17 cellular contexts compared by ENCODE assay signal in genomic region chr10:22657566-22658190, GRCh38. TPM values are rescaled to one million over a fixed set of nuclear protein-coding genes. Genes with fewer than 3 reads are reported as not detected.
DNase-seq lines count a peak whose midpoint lies in the region; ATAC-seq, FAIRE-seq and TF ChIP-seq lines count a peak whose summit lies in the region.
"Had no signal": no experiment of that assay in that cellular context is flagged by ENCODE, and none has a peak within 500 bp of the region (broad histone marks: within the 10 kb centered on the region; RNA-seq: fewer than 3 reads in every experiment).

No MANE protein-coding gene starts in this region.

- H3K36me3 Mint-ChIP-seq in CD4-positive, CD25-positive, alpha-beta regulatory T cell: peaks cover 11% of the 10 kb centered on the region
- H3K36me3 Mint-ChIP-seq in naive thymus-derived CD8-positive, alpha-beta T cell: peaks cover 0 to 6% (median 1%) of the 10 kb centered on the region in 3 donors

- H3K27me3 ChIP-seq in CD4-positive, CD25-positive, alpha-beta regulatory T cell (ENCODE audit: control insufficient read depth, insufficient read depth, low read length): no peaks in the 10 kb centered on the region
- H3K27me3 ChIP-seq: stomach had no signal

- peak overlapping the region; percentile 89 to 95 (median 92) for H3K27ac Mint-ChIP-seq in CD4-positive, CD25-positive, alpha-beta regulatory T cell
- peak overlapping the region; percentile 85 to 98 (median 96) for H3K27ac Mint-ChIP-seq in naive thymus-derived CD8-positive, alpha-beta T cell

- H3K4me1 ChIP-seq in CD4-positive, CD25-positive, alpha-beta regulatory T cell (ENCODE audit: control insufficient read depth, insufficient read depth, low read length, poor library complexity, severe bottlenecking): peaks cover 98% of the 10 kb centered on the region

- peaks cover 0 to 2% (median 0%) of the 10 kb centered on the region in 7 donors for H3K9me3 Mint-ChIP-seq in CD4-positive, CD25-positive, alpha-beta regulatory T cell
- H3K9me3 Mint-ChIP-seq in naive thymus-derived CD8-positive, alpha-beta T cell: peaks cover 0 to 1% (median 0%) of the 10 kb centered on the region in 9 donors

- peak overlapping the region; percentile 63 for H3K4me3 ChIP-seq in CD4-positive, CD25-positive, alpha-beta regulatory T cell (ENCODE audit: low read depth, low read length)
- no peak overlapping the region for H3K4me3 ChIP-seq in astrocyte of the spinal cord (ENCODE audit: low read depth, low read length)
- H3K4me3 ChIP-seq: stomach had no signal

- peaks cover 52 to 99% (median 83%) of the 10 kb centered on the region in 4 donors for H3K4me1 Mint-ChIP-seq in CD4-positive, CD25-positive, alpha-beta regulatory T cell
- H3K4me1 Mint-ChIP-seq in naive thymus-derived CD8-positive, alpha-beta T cell: peaks cover 49 to 99% (median 95%) of the 10 kb centered on the region in 4 donors

- in situ Hi-C loops in astrocyte of the spinal cord (cut with HindIII; ENCODE audit: low sequenced_read_pairs): no loop called here

- FAIRE-seq in GM18507 (lab: Jason Lieb, UNC): peak; percentile 38
- FAIRE-seq: H1, HTR-8/SVneo had no signal

- peak overlapping the region; percentile 34 to 76 (median 64) for H3K4me3 Mint-ChIP-seq in CD4-positive, CD25-positive, alpha-beta regulatory T cell
- peak overlapping the region; percentile 46 to 84 (median 70) for H3K4me3 Mint-ChIP-seq in naive thymus-derived CD8-positive, alpha-beta T cell

- no peak for ATAC-seq in CD4-positive, CD25-positive, alpha-beta regulatory T cell (ENCODE audit: low read depth in 2 of 2)
- ATAC-seq in naive thymus-derived CD8-positive, alpha-beta T cell: no peak
- ATAC-seq in HG03039 (IDR thresholded peaks at IDR 0.05; ENCODE audit: unreplicated experiment): no peak
- ATAC-seq: left lobe of liver had no signal

- POLR2A ChIA-PET in naive thymus-derived CD8-positive, alpha-beta T cell (lab: Charles Lee): interaction anchor here (1.3 to 9.2 kb wide), 7 partner anchors 8 to 56 kb away, joined by 3 to 98 read pairs (median 9); partner anchors contain the start of gene PIP4K2A

- no peak for TF ChIP-seq CTCF in astrocyte of the spinal cord (IDR thresholded peaks at IDR 0.05; ENCODE audit: low read depth, low read length)

- no peaks in the 10 kb centered on the region for H3K36me3 ChIP-seq in CD4-positive, CD25-positive, alpha-beta regulatory T cell (ENCODE audit: control insufficient read depth, insufficient read depth, low read length)
- H3K36me3 ChIP-seq: stomach had no signal

- no peaks in the 10 kb centered on the region for H3K27me3 Mint-ChIP-seq in CD4-positive, CD25-positive, alpha-beta regulatory T cell
- H3K27me3 Mint-ChIP-seq in naive thymus-derived CD8-positive, alpha-beta T cell: no peaks in the 10 kb centered on the region

- peak overlapping the region; percentile 76 for H3K27ac ChIP-seq in CD4-positive, CD25-positive, alpha-beta regulatory T cell (ENCODE audit: insufficient read depth, low read length, poor library complexity, severe bottlenecking)

- no peak for DNase-seq in CD4-positive, CD25-positive, alpha-beta regulatory T cell
- DNase-seq in GM18507 (ENCODE audit: extremely low spot score, insufficient read length, low read depth) (no peak), astrocyte of the spinal cord (ENCODE audit: low read depth, low spot score) (peak; percentile 26), pons (ENCODE audit: low spot score) (no peak), NCI-H187 (lab: John Stamatoyannopoulos, UW) (no peak)
- DNase-seq in naive thymus-derived CD8-positive, alpha-beta T cell: no peak
- DNase-seq in stimulated activated CD4-positive, alpha-beta T cell treated with anti-CD3 and anti-CD28 coated beads, Interleukin-15, amount 100 ng/mL, for 24 hours: no peak
- DNase-seq: activated effector memory CD4-positive, alpha-beta T cell treated with anti-CD3 and anti-CD28 coated beads, Interleukin-2, amount 50 U/mL, for 16 hours; NCI-H1105; NCI-H524 treated with DMSO at 0.1 percent for 48 hours; posterior cingulate gyrus; stimulated activated CD4-positive, alpha-beta T cell treated with anti-CD3 and anti-CD28 coated beads, Interleukin-2, amount 100 ng/mL, for 24 hours; stomach had no signal

- H3K9me3 ChIP-seq in CD4-positive, CD25-positive, alpha-beta regulatory T cell (ENCODE audit: control insufficient read depth in 2 of 2, low read length in 2 of 2): no peaks in the 10 kb centered on the region
- H3K9me3 ChIP-seq: stomach had no signal

RNA-seq across cellular contexts. Expression of gene PIP4K2A, which starts 56.7 kb away (rescaled TPM):
- 156 TPM for total RNA-seq in CD4-positive, CD25-positive, alpha-beta regulatory T cell
- polyA plus RNA-seq in CD4-positive, CD25-positive, alpha-beta regulatory T cell: 10 to 100 TPM; 41.3 to 68.8 (median 49.1) TPM
- total RNA-seq in naive thymus-derived CD8-positive, alpha-beta T cell: 100 to 1,000 TPM; 152 to 169 TPM
- 10 to 100 TPM; 54.3 to 77.5 (median 59.9) TPM for polyA plus RNA-seq in naive thymus-derived CD8-positive, alpha-beta T cell
